In the genomic region with DNA sequence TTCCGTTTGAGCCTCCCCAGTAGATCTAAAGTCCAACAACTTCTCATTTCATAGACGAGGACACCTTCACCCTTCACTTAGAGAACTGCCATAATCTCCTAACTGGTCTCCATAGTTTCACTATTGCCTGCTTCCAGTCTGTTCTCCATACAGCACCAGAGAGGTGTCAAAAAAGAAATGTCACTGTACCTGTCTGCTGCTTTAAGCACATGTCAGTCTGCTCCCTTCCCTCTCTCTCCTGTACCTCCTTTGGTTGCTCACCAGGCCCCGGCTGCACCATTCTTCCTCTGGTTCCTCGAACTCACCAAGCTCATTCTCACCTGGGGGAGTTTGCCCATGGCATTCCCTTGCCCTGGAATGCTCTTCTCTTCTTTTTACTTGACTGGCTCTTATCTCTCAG, we compare ENCODE assay signal across 1 cellular context.
TF ChIP-seq lines count a peak whose summit lies in the region.

No MANE protein-coding gene starts in this region.

TF ChIP-seq in H1, 55 proteins besides CTCF, POLR2A, EP300 and RAD21:
- TF ChIP-seq SIRT6 (IDR thresholded peaks at IDR 0.05; ENCODE audit: low read length), result no peak
- TF ChIP-seq PHF8 (conservative IDR thresholded peaks at IDR 0.05; ENCODE audit: low read depth, low read length), result no peak
- no peak for TF ChIP-seq RNF2 (IDR thresholded peaks at IDR 0.05; ENCODE audit: borderline replicate concordance, low read depth, low read length, missing control alignments, poor library complexity, severe bottlenecking)
- TF ChIP-seq, protein P1, sequence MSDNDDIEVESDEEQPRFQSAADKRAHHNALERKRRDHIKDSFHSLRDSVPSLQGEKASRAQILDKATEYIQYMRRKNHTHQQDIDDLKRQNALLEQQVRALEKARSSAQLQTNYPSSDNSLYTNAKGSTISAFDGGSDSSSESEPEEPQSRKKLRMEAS (IDR thresholded peaks at IDR 0.05), result peak; percentile 53
- peak; percentile 69 for TF ChIP-seq E2F6 (IDR thresholded peaks at IDR 0.05)
- no peak for TF ChIP-seq CEBPB (IDR thresholded peaks at IDR 0.05; ENCODE audit: low read depth, low read length)
- TF ChIP-seq FOSL1 (IDR thresholded peaks at IDR 0.05; ENCODE audit: insufficient read depth, low read depth, low read length), result no peak
- no peak for TF ChIP-seq SAP30 (IDR thresholded peaks at IDR 0.05; ENCODE audit: insufficient read depth, insufficient replicate concordance, low read length)
- no peak for TF ChIP-seq MAFK (IDR thresholded peaks at IDR 0.05; ENCODE audit: low read depth, low read length)
